ENCODE assay signal across 8 cellular contexts in genomic region chr20:49936153-49937022, GRCh38. TPM values are rescaled to one million over a fixed set of nuclear protein-coding genes. Genes with fewer than 3 reads are reported as not detected.
DNase-seq lines count a peak whose midpoint lies in the region; ATAC-seq and TF ChIP-seq lines count a peak whose summit lies in the region.

A gene with protein sequence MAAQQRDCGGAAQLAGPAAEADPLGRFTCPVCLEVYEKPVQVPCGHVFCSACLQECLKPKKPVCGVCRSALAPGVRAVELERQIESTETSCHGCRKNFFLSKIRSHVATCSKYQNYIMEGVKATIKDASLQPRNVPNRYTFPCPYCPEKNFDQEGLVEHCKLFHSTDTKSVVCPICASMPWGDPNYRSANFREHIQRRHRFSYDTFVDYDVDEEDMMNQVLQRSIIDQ (plus strand): TSS chr20:49936397. CDS start chr20:49936413, 16 bp downstream.

- H3F3A ChIP-seq in GM23248 (ENCODE audit: insufficient read depth) (peaks cover 5% of the 10 kb centered on the region; the same call in 1 of the 2 replicates), MM.1S (ENCODE audit: insufficient read depth, low read length) (peaks cover 16% of the 10 kb centered on the region), neural progenitor cell (ENCODE audit: low read depth) (no peaks in the 10 kb centered on the region)

- no peak within 1 kb of the TSS for H3K27ac Mint-ChIP-seq in neural progenitor cell

- H3K4me1 ChIP-seq in DND-41 (ENCODE audit: insufficient read depth, low read length) (peaks cover 35% of the 10 kb centered on the region), GM23248 (ENCODE audit: insufficient read depth) (peaks cover 19% of the 10 kb centered on the region), MM.1S (ENCODE audit: low read length) (peaks cover 10% of the 10 kb centered on the region), foreskin keratinocyte (no peaks in the 10 kb centered on the region), neural progenitor cell (peaks cover 15% of the 10 kb centered on the region), stomach smooth muscle (ENCODE audit: control insufficient read depth, insufficient read depth, low read length) (peaks cover 28% of the 10 kb centered on the region)

- H3K27me3 Mint-ChIP-seq in neural progenitor cell (ENCODE audit: insufficient read depth, low read depth), result no peaks in the 10 kb centered on the region

- in situ Hi-C loops in GM23248 (cut with MboI) (no loop called here), SK-MEL-5 (cut with HindIII; ENCODE audit: low pct_unique_long_range_greater_than_20kb, low sequenced_read_pairs) (no loop called here)

- DNase-seq in DND-41, result peak; percentile 92
- DNase-seq in GM23248, result peak; percentile 98
- peak; percentile 93 for DNase-seq in MM.1S
- peak; percentile 90 for DNase-seq in SK-MEL-5 (ENCODE audit: low read depth, low spot score)
- DNase-seq in activated naive CD4-positive, alpha-beta T cell (lab: John Stamatoyannopoulos, UW), result peak; percentile 80 to 93 (median 84)
- DNase-seq in foreskin keratinocyte, result peak in 1 of 2 donors; percentile 69
- peak; percentile 97 for DNase-seq in neural progenitor cell (ENCODE audit: low spot score)

- peaks cover 35% of the 10 kb centered on the region for H4K20me1 ChIP-seq in DND-41 (ENCODE audit: insufficient read depth, low read length)
- 0 out of 2 replicates have a peak, but pooled peaks cover 4% of the 10 kb centered on the region for H4K20me1 ChIP-seq in GM23248 (ENCODE audit: insufficient read depth)
- no peaks in the 10 kb centered on the region for H4K20me1 ChIP-seq in MM.1S (ENCODE audit: insufficient read depth, low read length)
- H4K20me1 ChIP-seq in neural progenitor cell (ENCODE audit: low read depth), result peaks cover 29% of the 10 kb centered on the region

- peak within 1 kb of the TSS; percentile 86 to 96 for H3K4me3 ChIP-seq in DND-41 (ENCODE audit: low read depth in 1 of 2, low read length in 2 of 2)
- H3K4me3 ChIP-seq in GM23248, result peak within 1 kb of the TSS; percentile 89
- H3K4me3 ChIP-seq in MM.1S (ENCODE audit: low read length), result peak within 1 kb of the TSS; percentile 90
- peak within 1 kb of the TSS; percentile 92 for H3K4me3 ChIP-seq in neural progenitor cell
- peak within 1 kb of the TSS; percentile 62 to 92 for H3K4me3 ChIP-seq in stomach smooth muscle (ENCODE audit: low read length in 2 of 2)

- H3K9me2 ChIP-seq in GM23248 (ENCODE audit: insufficient read depth) (no peaks in the 10 kb centered on the region), MM.1S (replicated peaks; ENCODE audit: insufficient read depth, low read length) (no peaks in the 10 kb centered on the region)

- H3K4me2 ChIP-seq in DND-41 (ENCODE audit: insufficient read depth, low read length) (peak within 1 kb of the TSS; percentile 92), GM23248 (ENCODE audit: unreplicated experiment) (peak within 1 kb of the TSS; percentile 88), MM.1S (ENCODE audit: low read depth, low read length) (peak within 1 kb of the TSS; percentile 81), neural progenitor cell (peak within 1 kb of the TSS; percentile 80)

- H2AFZ ChIP-seq in DND-41 (ENCODE audit: low read depth, low read length) (peak within 1 kb of the TSS; percentile 97), GM23248 (peak within 1 kb of the TSS; percentile 96), MM.1S (ENCODE audit: low read length) (peak within 1 kb of the TSS; percentile 93), neural progenitor cell (replicated peaks) (peak within 1 kb of the TSS; percentile 73)

- H3K36me3 ChIP-seq in DND-41 (ENCODE audit: insufficient read depth, low read length) (peaks cover 27% of the 10 kb centered on the region), GM23248 (ENCODE audit: low read depth) (peaks cover 3% of the 10 kb centered on the region; the same call in 1 of the 2 replicates), MM.1S (replicated peaks; ENCODE audit: insufficient read depth, low read length) (no peaks in the 10 kb centered on the region), neural progenitor cell (no peaks in the 10 kb centered on the region), stomach smooth muscle (ENCODE audit: control insufficient read depth in 2 of 2, insufficient read depth in 2 of 2, low read length in 2 of 2) (peaks cover 6 to 9% of the 10 kb centered on the region in 2 donors)

- H3K9me3 ChIP-seq in DND-41 (ENCODE audit: insufficient read depth, low read length, severe bottlenecking), result no peaks in the 10 kb centered on the region
- no peaks in the 10 kb centered on the region for H3K9me3 ChIP-seq in GM23248 (ENCODE audit: low read depth)
- no peaks in the 10 kb centered on the region for H3K9me3 ChIP-seq in MM.1S (replicated peaks; ENCODE audit: insufficient read depth, low read length)
- H3K9me3 ChIP-seq in neural progenitor cell (ENCODE audit: low read depth), result no peaks in the 10 kb centered on the region
- H3K9me3 ChIP-seq in stomach smooth muscle (ENCODE audit: control insufficient read depth in 2 of 2, low read length in 2 of 2), result no peaks in the 10 kb centered on the region

- H3K4me1 Mint-ChIP-seq in neural progenitor cell, result peaks cover 27% of the 10 kb centered on the region

- H3K36me3 Mint-ChIP-seq in neural progenitor cell, result peaks cover 7% of the 10 kb centered on the region

- peak within 1 kb of the TSS; percentile 96 for H3K9ac ChIP-seq in DND-41 (ENCODE audit: low read depth, low read length)
- peak within 1 kb of the TSS; percentile 93 for H3K9ac ChIP-seq in GM23248
- H3K9ac ChIP-seq in MM.1S (ENCODE audit: low read length), result peak within 1 kb of the TSS; percentile 92
- peak within 1 kb of the TSS; percentile 64 for H3K9ac ChIP-seq in neural progenitor cell
- H3K9ac ChIP-seq in stomach smooth muscle (ENCODE audit: low read length in 2 of 2), result peak within 1 kb of the TSS; percentile 91 to 96

- TF ChIP-seq CTCF in DND-41 (IDR thresholded peaks at IDR 0.05; ENCODE audit: borderline replicate concordance, extremely low read depth, low read length, poor library complexity, severe bottlenecking) (no peak), MM.1S (IDR thresholded peaks at IDR 0.05; ENCODE audit: low read length) (no peak), foreskin keratinocyte (conservative IDR thresholded peaks at IDR 0.05) (peak; percentile 21), neural progenitor cell (IDR thresholded peaks at IDR 0.05) (no peak)

- no peaks in the 10 kb centered on the region for H3K9me3 Mint-ChIP-seq in neural progenitor cell

- no peaks in the 10 kb centered on the region for H3K27me3 ChIP-seq in DND-41 (ENCODE audit: insufficient read depth, low read length, poor library complexity)
- no peaks in the 10 kb centered on the region for H3K27me3 ChIP-seq in GM23248 (replicated peaks; ENCODE audit: insufficient read depth)
- no peaks in the 10 kb centered on the region for H3K27me3 ChIP-seq in MM.1S (replicated peaks; ENCODE audit: insufficient read depth, low read length)
- no peaks in the 10 kb centered on the region for H3K27me3 ChIP-seq in foreskin keratinocyte
- H3K27me3 ChIP-seq in neural progenitor cell, result no peaks in the 10 kb centered on the region
- H3K27me3 ChIP-seq in stomach smooth muscle (ENCODE audit: control insufficient read depth in 1 of 2, insufficient read depth in 2 of 2, low read length in 2 of 2), result no peaks in the 10 kb centered on the region

- 1% methylated on average over 54 to 68 of the region's 79 CpGs for WGBS in GM23248 (ENCODE audit: low coverage in 1 of 2, low lambda C conversion rate in 2 of 2, missing lambda C conversion rate in 2 of 2), 2 experiments

- H3K79me2 ChIP-seq in DND-41 (ENCODE audit: insufficient read depth, low read length), result peaks cover 55% of the 10 kb centered on the region
- H3K79me2 ChIP-seq in GM23248 (ENCODE audit: insufficient read depth), result peaks cover 52% of the 10 kb centered on the region
- peaks cover 50% of the 10 kb centered on the region for H3K79me2 ChIP-seq in MM.1S (ENCODE audit: low read length)
- H3K79me2 ChIP-seq in neural progenitor cell (ENCODE audit: low read depth), result peaks cover 51% of the 10 kb centered on the region

- H3K27ac ChIP-seq in DND-41 (ENCODE audit: low read length) (peak within 1 kb of the TSS; percentile 85), GM23248 (peak within 1 kb of the TSS; percentile 68), MM.1S (ENCODE audit: low read length) (peak within 1 kb of the TSS; percentile 63), foreskin keratinocyte (peak within 1 kb of the TSS; percentile 70), neural progenitor cell (no peak within 1 kb of the TSS), stomach smooth muscle (ENCODE audit: low read length) (peak within 1 kb of the TSS; percentile 87)

- ATAC-seq in DND-41 (ENCODE audit: insufficient read depth, low read depth) (peak; percentile 86), foreskin keratinocyte (peak; percentile 76)

- peak within 1 kb of the TSS; percentile 99 for H3K4me3 Mint-ChIP-seq in neural progenitor cell

RNA-seq across cellular contexts. Expression of the gene that starts here (rescaled TPM):
- total RNA-seq in GM23248 (2014; rRNA removed; shearing (Covaris generic)), result 69.6 and 96.0 TPM in 2 replicates
- polyA plus RNA-seq in GM23248 (2016; fragmentation: Nextera tagmentation; extraction: Ambion mirVana), result 70.4 and 72.7 TPM in 2 replicates
- total RNA-seq in SK-MEL-5 (2014; rRNA removed; shearing (Covaris generic)), result 85.0 and 90.6 TPM in 2 replicates
- 128 and 182 TPM in 2 replicates for polyA plus RNA-seq in SK-MEL-5 (2015; cell fraction: cytosol; rRNA removed)
- polyA plus RNA-seq in SK-MEL-5 (2015; cell fraction: nucleus; rRNA removed), result 123 and 126 TPM in 2 replicates
- total RNA-seq in foreskin keratinocyte, result 44.1 and 50.9 TPM in 2 replicates
- polyA plus RNA-seq in foreskin keratinocyte, result 54.6 and 57.7 TPM in 2 replicates
- 41.3 and 105 TPM in 2 replicates for total RNA-seq in neural progenitor cell (ENCODE audit: low replicate concordance)
